Comparison of ENCODE assay signal across 9 cellular contexts in genomic region chr7:129781128-129781855, GRCh38.
DNase-seq lines count a peak whose midpoint lies in the region; ATAC-seq and TF ChIP-seq lines count a peak whose summit lies in the region.
"Had no signal": no experiment of that assay in that cellular context is flagged by ENCODE, and none has a peak within 500 bp of the region (broad histone marks: within the 10 kb centered on the region; RNA-seq: fewer than 3 reads in every experiment).

No MANE protein-coding gene starts in this region.

- H3K36me3 Mint-ChIP-seq in activated naive CD8-positive, alpha-beta T cell treated with anti-CD3 and anti-CD28 coated beads for 36 hours, result no peaks in the 10 kb centered on the region

- H3K9me3 Mint-ChIP-seq in activated naive CD8-positive, alpha-beta T cell treated with anti-CD3 and anti-CD28 coated beads for 36 hours, result no peaks in the 10 kb centered on the region

- H3K9me3 ChIP-seq in neutrophil, result no peaks in the 10 kb centered on the region
- no peaks in the 10 kb centered on the region for H3K9me3 ChIP-seq in tibial artery

- intact Hi-C loops in tibial artery (cut with DNase I; ENCODE audit: low total_unique reads), result no loop called here

- TF ChIP-seq CTCF in neutrophil (IDR thresholded peaks at IDR 0.05), result no peak
- no peak for TF ChIP-seq CTCF in tibial artery (IDR thresholded peaks at IDR 0.05)

- H3K27ac ChIP-seq in neutrophil, result no peak overlapping the region
- no peak overlapping the region for H3K27ac ChIP-seq in tibial artery
- H3K27ac ChIP-seq: cardiac muscle cell had no signal

- H3K27ac Mint-ChIP-seq in activated naive CD8-positive, alpha-beta T cell treated with anti-CD3 and anti-CD28 coated beads for 36 hours, result no peak overlapping the region

- H3K27me3 ChIP-seq in neutrophil (peaks cover 100% of the 10 kb centered on the region), tibial artery (peaks cover 34 to 98% of the 10 kb centered on the region in 2 donors)

- peak overlapping the region; percentile 67 for H3K4me3 Mint-ChIP-seq in activated naive CD8-positive, alpha-beta T cell treated with anti-CD3 and anti-CD28 coated beads for 36 hours

- peak overlapping the region; percentile 68 to 69 for H3K4me3 ChIP-seq in neutrophil (ENCODE audit: low read depth in 1 of 2, low read length in 1 of 2)
- peak overlapping the region in 1 of 2 donors; percentile 54 for H3K4me3 ChIP-seq in tibial artery

- H3K36me3 ChIP-seq in neutrophil (no peaks in the 10 kb centered on the region), tibial artery (no peaks in the 10 kb centered on the region)
- H3K36me3 ChIP-seq: cardiac muscle cell had no signal

- H3K27me3 Mint-ChIP-seq in activated naive CD8-positive, alpha-beta T cell treated with anti-CD3 and anti-CD28 coated beads for 36 hours, result peaks cover 79% of the 10 kb centered on the region

- H3K4me1 ChIP-seq in neutrophil (ENCODE audit: control insufficient read depth in 1 of 2, insufficient read depth in 1 of 2, low read depth in 1 of 2, low read length in 1 of 2) (peaks cover 65 to 68% of the 10 kb centered on the region in 2 experiments), tibial artery (peaks cover 5 to 75% (median 67%) of the 10 kb centered on the region in 4 donors)

- ATAC-seq in GM19455 (IDR thresholded peaks at IDR 0.05; ENCODE audit: unreplicated experiment), result no peak

- DNase-seq in Daoy (ENCODE audit: low read depth) (peak; percentile 50), NCI-H146 (lab: John Stamatoyannopoulos, UW) (peak; percentile 70), tibial artery (no peak), dedifferentiated amniotic fluid mesenchymal stem cell (ENCODE audit: extremely low spot score) (no peak), NCI-H345 (lab: John Stamatoyannopoulos, UW) (no peak)
- no peak for DNase-seq in activated naive CD8-positive, alpha-beta T cell treated with anti-CD3 and anti-CD28 coated beads for 36 hours

- H3K4me1 Mint-ChIP-seq in activated naive CD8-positive, alpha-beta T cell treated with anti-CD3 and anti-CD28 coated beads for 36 hours, result peaks cover 37% of the 10 kb centered on the region

Comparison
In these comparisons a context has a peak if more than half of its experiments do, and no peak if none do; other contexts are left out.
1. DNase-seq: peak in Daoy (single experiment) and NCI-H146 (single experiment); none in activated naive CD8-positive, alpha-beta T cell treated with anti-CD3 and anti-CD28 coated beads for 36 hours (single experiment), tibial artery (0 of 2), dedifferentiated amniotic fluid mesenchymal stem cell (single experiment) and NCI-H345 (single experiment).